27 cellular contexts compared by ENCODE assay signal in the genomic region with DNA sequence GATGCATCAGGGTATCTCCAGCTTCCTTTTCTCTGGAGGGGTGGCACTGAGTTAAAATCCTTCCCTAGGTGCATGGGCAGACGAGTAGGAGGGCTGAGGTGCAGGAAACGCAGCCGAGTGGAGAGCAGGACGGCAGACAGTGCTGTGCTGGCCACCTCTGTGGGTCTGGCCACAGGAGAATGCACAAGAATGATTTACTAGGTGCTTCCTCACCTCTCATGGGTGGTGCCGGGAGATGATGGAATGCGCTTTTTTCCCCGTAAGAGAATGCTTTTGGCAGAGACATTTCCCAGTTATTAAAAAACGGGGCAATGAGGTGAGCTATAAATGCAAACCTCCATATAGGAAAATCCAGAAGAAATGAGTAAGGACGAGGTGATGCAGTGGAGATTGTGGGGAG.
"Had no signal": no experiment of that assay in that cellular context is flagged by ENCODE, and none has a peak within 500 bp of the region (broad histone marks: within the 10 kb centered on the region; RNA-seq: fewer than 3 reads in every experiment).

No MANE protein-coding gene starts in this region.

- H3K27me3 ChIP-seq: ascending aorta, body of pancreas, Peyer's patch, SJSA1 had no signal

- H3K9me3 ChIP-seq: ascending aorta, body of pancreas, Peyer's patch, SJSA1 had no signal

- H3K36me3 Mint-ChIP-seq: activated CD4-positive, alpha-beta memory T cell treated with anti-CD3 and anti-CD28 coated beads for 36 hours; activated naive CD4-positive, alpha-beta T cell treated with anti-CD3 and anti-CD28 coated beads, Interleukin-2, amount 50 U/mL, for 72 hours had no signal

- H3K9me3 Mint-ChIP-seq: activated CD4-positive, alpha-beta memory T cell treated with anti-CD3 and anti-CD28 coated beads for 36 hours; activated CD4-positive, alpha-beta T cell treated with anti-CD3 and anti-CD28 coated beads, Interleukin-2, amount 10 ng/mL, durations not matched to agents 7 days and 5 days; activated naive CD4-positive, alpha-beta T cell treated with anti-CD3 and anti-CD28 coated beads, Interleukin-2, amount 50 U/mL, for 72 hours; activated naive CD8-positive, alpha-beta T cell treated with anti-CD3 and anti-CD28 coated beads, Interleukin-2, amount 50 U/mL, for 24 hours; activated T-cell treated with anti-CD3 and anti-CD28 coated beads, Interleukin-2, amount 50 U/mL, for 4 hours; central memory CD8-positive, alpha-beta T cell; T-helper 1 cell treated with Interleukin-12 subunit alpha and Interleukin-12 subunit beta and Interleukin-4 antibody, amounts not matched to agents 30 μg/mL and 1 μg/mL, for 36 hours had no signal

- H3K27ac Mint-ChIP-seq: activated CD4-positive, alpha-beta memory T cell treated with anti-CD3 and anti-CD28 coated beads for 36 hours; activated CD4-positive, alpha-beta T cell treated with anti-CD3 and anti-CD28 coated beads, Interleukin-2, amount 10 ng/mL, durations not matched to agents 7 days and 5 days; activated naive CD4-positive, alpha-beta T cell treated with anti-CD3 and anti-CD28 coated beads, Interleukin-2, amount 50 U/mL, for 72 hours; activated naive CD8-positive, alpha-beta T cell treated with anti-CD3 and anti-CD28 coated beads, Interleukin-2, amount 50 U/mL, for 24 hours; T-helper 1 cell treated with Interleukin-12 subunit alpha and Interleukin-12 subunit beta and Interleukin-4 antibody, amounts not matched to agents 30 μg/mL and 1 μg/mL, for 36 hours had no signal

- H3K36me3 ChIP-seq: ascending aorta, Peyer's patch, SJSA1 had no signal

- ATAC-seq: activated naive CD4-positive, alpha-beta T cell treated with anti-CD3 and anti-CD28 coated beads, Interleukin-2, amount 50 U/mL, for 72 hours; activated naive CD8-positive, alpha-beta T cell treated with anti-CD3 and anti-CD28 coated beads, Interleukin-2, amount 50 U/mL, for 24 hours; activated T-cell treated with anti-CD3 and anti-CD28 coated beads, Interleukin-2, amount 50 U/mL, for 4 hours; body of pancreas; SK-N-SH treated with all-trans-retinoic acid at 6 μM for 48 hours had no signal

- H3K27ac ChIP-seq: ascending aorta, body of pancreas, Peyer's patch, RWPE1, SJSA1 had no signal

- H3K4me3 ChIP-seq: ascending aorta, body of pancreas, Peyer's patch, SJSA1 had no signal

- DNase-seq: activated CD4-positive, alpha-beta memory T cell treated with anti-CD3 and anti-CD28 coated beads for 36 hours; activated CD4-positive, alpha-beta T cell treated with anti-CD3 and anti-CD28 coated beads, Interleukin-2, amount 10 ng/mL, durations not matched to agents 7 days and 5 days; activated CD4-positive, CD25-positive, alpha-beta regulatory T cell; activated CD8-positive, alpha-beta memory T cell treated with anti-CD3 and anti-CD28 coated beads for 24 hours; activated effector memory CD4-positive, alpha-beta T cell treated with anti-CD3 and anti-CD28 coated beads, Interleukin-2, amount 50 U/mL, for 16 hours; activated naive CD4-positive, alpha-beta T cell treated with Interleukin-2 at 50 U/mL for 16 hours; activated naive CD8-positive, alpha-beta T cell treated with anti-CD3 and anti-CD28 coated beads, Interleukin-2, amount 50 U/mL, for 24 hours; activated T-cell treated with anti-CD3 and anti-CD28 coated beads, Interleukin-2, amount 50 U/mL, for 4 hours; amniotic stem cell; body of pancreas; Karpas-422; MM.1S; NCI-H1105 treated with DMSO at 0.1 percent for 48 hours; NCI-H1436 treated with DMSO at 0.1 percent for 48 hours; NCI-H187; NCI-H2081; NCI-H446; NCI-H524; Peyer's patch; Right ventricle myocardium superior had no signal

- H3K4me1 Mint-ChIP-seq: activated CD4-positive, alpha-beta T cell treated with anti-CD3 and anti-CD28 coated beads, Interleukin-2, amount 10 ng/mL, durations not matched to agents 7 days and 5 days; activated naive CD8-positive, alpha-beta T cell treated with anti-CD3 and anti-CD28 coated beads, Interleukin-2, amount 50 U/mL, for 24 hours; central memory CD8-positive, alpha-beta T cell had no signal

- H3K4me1 ChIP-seq: ascending aorta, body of pancreas, Peyer's patch had no signal

- H3K4me3 Mint-ChIP-seq: activated CD4-positive, alpha-beta memory T cell treated with anti-CD3 and anti-CD28 coated beads for 36 hours; activated CD4-positive, alpha-beta T cell treated with anti-CD3 and anti-CD28 coated beads, Interleukin-2, amount 10 ng/mL, durations not matched to agents 7 days and 5 days; activated naive CD8-positive, alpha-beta T cell treated with anti-CD3 and anti-CD28 coated beads, Interleukin-2, amount 50 U/mL, for 24 hours; activated T-cell treated with anti-CD3 and anti-CD28 coated beads, Interleukin-2, amount 50 U/mL, for 4 hours; central memory CD8-positive, alpha-beta T cell; T-helper 1 cell treated with Interleukin-12 subunit alpha and Interleukin-12 subunit beta and Interleukin-4 antibody, amounts not matched to agents 30 μg/mL and 1 μg/mL, for 36 hours had no signal
